Comparison of ENCODE assay signal across 26 cellular contexts in genomic region chr5:74633710-74634109, GRCh38. TPM values are rescaled to one million over a fixed set of nuclear protein-coding genes. Genes with fewer than 3 reads are reported as not detected.
DNase-seq lines count a peak whose midpoint lies in the region; ATAC-seq and TF ChIP-seq lines count a peak whose summit lies in the region.
"Had no signal": no experiment of that assay in that cellular context is flagged by ENCODE, and none has a peak within 500 bp of the region (broad histone marks: within the 10 kb centered on the region; RNA-seq: fewer than 3 reads in every experiment).

No MANE protein-coding gene starts in this region.

- H3K4me2 ChIP-seq in parathyroid adenoma (ENCODE audit: low read length), result peak overlapping the region; percentile 55

- H2AFZ ChIP-seq in parathyroid adenoma, result no peak overlapping the region

- no peak overlapping the region for H3K27ac Mint-ChIP-seq in osteocyte (ENCODE audit: unreplicated experiment)
- H3K27ac Mint-ChIP-seq: dendritic cell treated with granulocyte-macrophage colony-stimulating factor and Interleukin-4, amounts not matched to agents 40 ng/mL and 50 ng/mL, for 4 days; T-cell had no signal

- ATAC-seq in HG03135 (IDR thresholded peaks at IDR 0.05; ENCODE audit: unreplicated experiment) (no peak), GM18498 (IDR thresholded peaks at IDR 0.05; ENCODE audit: unreplicated experiment) (no peak)
- ATAC-seq: Right ventricle myocardium inferior, T-cell had no signal

- H3K4me3 ChIP-seq in HEK293 (ENCODE audit: low read depth, low read length), result no peak overlapping the region
- no peak overlapping the region for H3K4me3 ChIP-seq in SJSA1
- H3K4me3 ChIP-seq in fibroblast of villous mesenchyme (ENCODE audit: low read depth, low read length), result no peak overlapping the region
- H3K4me3 ChIP-seq in parathyroid adenoma (ENCODE audit: low read depth, low read length), result peak overlapping the region; percentile 36
- H3K4me3 ChIP-seq: adrenal gland, cardiac muscle cell, lung, right atrium auricular region, stomach, tibial nerve had no signal

- H3K4me1 ChIP-seq in HEK293 (ENCODE audit: control insufficient read depth, insufficient read depth, low read length), result peaks cover 42% of the 10 kb centered on the region
- peaks cover 57% of the 10 kb centered on the region for H3K4me1 ChIP-seq in SJSA1 (replicated peaks)
- H3K4me1 ChIP-seq in parathyroid adenoma, result peaks cover 19% of the 10 kb centered on the region

- POLR2A ChIA-PET in HEK293 (lab: Yijun Ruan, JAX) (interaction anchor here (1.3 to 1.5 kb wide), 2 partner anchors 90 to 218 kb away, joined by 3 to 4 read pairs; no protein-coding TSS in a partner anchor), HEK293T (lab: Yijun Ruan, JAX) (interaction anchor here (1.2 kb wide), 1 partner anchor 92 kb away, joined by 3 read pairs; no protein-coding TSS in a partner anchor)

- TF ChIP-seq CTCF in HEK293 (tag by site-specific recombination; IDR thresholded peaks at IDR 0.05) (no peak), fibroblast of villous mesenchyme (IDR thresholded peaks at IDR 0.05; ENCODE audit: insufficient read depth, low read depth, low read length) (no peak), parathyroid adenoma (IDR thresholded peaks at IDR 0.05) (no peak), osteocyte (IDR thresholded peaks at IDR 0.05) (no peak)

- peak overlapping the region; percentile 17; the same call in 1 of the 2 replicates for H3K27ac ChIP-seq in HEK293 (ENCODE audit: extremely low read depth, low read depth, low read length)
- H3K27ac ChIP-seq in SJSA1, result peak overlapping the region; percentile 83; the same call in 1 of the 2 replicates
- H3K27ac ChIP-seq in parathyroid adenoma, result peak overlapping the region; percentile 40
- H3K27ac ChIP-seq: adrenal gland, cardiac muscle cell, foreskin keratinocyte, right atrium auricular region, tibial nerve had no signal

- peaks cover 16% of the 10 kb centered on the region for H3K36me3 Mint-ChIP-seq in osteocyte (ENCODE audit: unreplicated experiment)

- no peaks in the 10 kb centered on the region for H3K27me3 Mint-ChIP-seq in osteocyte (ENCODE audit: unreplicated experiment)
- H3K27me3 Mint-ChIP-seq: dendritic cell treated with granulocyte-macrophage colony-stimulating factor and Interleukin-4, amounts not matched to agents 40 ng/mL and 50 ng/mL, for 4 days had no signal

- H3K27me3 ChIP-seq in SJSA1 (replicated peaks), result no peaks in the 10 kb centered on the region
- H3K27me3 ChIP-seq in parathyroid adenoma (ENCODE audit: control insufficient read depth, insufficient read depth, low read length), result no peaks in the 10 kb centered on the region
- H3K27me3 ChIP-seq: adrenal gland, cardiac muscle cell, foreskin keratinocyte, right atrium auricular region, stomach, tibial nerve had no signal

- no peaks in the 10 kb centered on the region for H3K9me3 ChIP-seq in HEK293 (ENCODE audit: control insufficient read depth, insufficient read depth, low read depth, low read length)
- no peaks in the 10 kb centered on the region for H3K9me3 ChIP-seq in SJSA1 (replicated peaks)
- no peaks in the 10 kb centered on the region for H3K9me3 ChIP-seq in parathyroid adenoma (ENCODE audit: control insufficient read depth, low read length)
- H3K9me3 ChIP-seq: adrenal gland, right atrium auricular region, stomach, tibial nerve had no signal

- peaks cover 42% of the 10 kb centered on the region for H3K79me2 ChIP-seq in parathyroid adenoma

- DNase-seq in SJSA1 (ENCODE audit: low read depth in 1 of 2, low spot score in 2 of 2) (no peak), fibroblast of villous mesenchyme (ENCODE audit: low read depth) (peak; percentile 36), HEK293T (ENCODE audit: extremely low spot score) (no peak), osteocyte (ENCODE audit: extremely low spot score, unreplicated experiment) (no peak)
- DNase-seq: activated CD4-positive, CD25-positive, alpha-beta regulatory T cell treated with anti-CD3 and anti-CD28 coated beads, Interleukin-2, amount 50 U/mL, for 72 hours; activated T-cell treated with anti-CD3 and anti-CD28 coated beads, Interleukin-2, amount 50 U/mL, for 1 hour; adrenal gland; AML-193; DMS79 treated with DMSO at 0.1 percent for 48 hours; Kasumi-1; NCI-H1092 treated with DMSO at 0.1 percent for 48 hours; NCI-H2029; NCI-H446 treated with DMSO at 0.1 percent for 48 hours; stomach; T-cell had no signal

- H3K9me3 Mint-ChIP-seq in osteocyte (ENCODE audit: unreplicated experiment), result no peaks in the 10 kb centered on the region
- H3K9me3 Mint-ChIP-seq: dendritic cell treated with granulocyte-macrophage colony-stimulating factor and Interleukin-4, amounts not matched to agents 40 ng/mL and 50 ng/mL, for 4 days; T-cell had no signal

- H3K36me3 ChIP-seq in HEK293 (ENCODE audit: control insufficient read depth in 2 of 2, insufficient read depth in 1 of 2, low read length in 2 of 2) (peaks cover 4 to 46% of the 10 kb centered on the region in 2 experiments), SJSA1 (peaks cover 58% of the 10 kb centered on the region), parathyroid adenoma (ENCODE audit: control insufficient read depth, insufficient read depth, low read length) (no peaks in the 10 kb centered on the region)
- H3K36me3 ChIP-seq: adrenal gland, cardiac muscle cell, right atrium auricular region had no signal

- H3K4me1 Mint-ChIP-seq in osteocyte (ENCODE audit: unreplicated experiment), result peaks cover 53% of the 10 kb centered on the region

- CTCF ChIA-PET in HEK293 (lab: Yijun Ruan, JAX), result interaction anchor here (0.7 to 1.0 kb wide), 4 partner anchors 9 to 296 kb away, joined by 3 to 7 read pairs (median 4); no protein-coding TSS in a partner anchor
- CTCF ChIA-PET in HEK293T (lab: Yijun Ruan, JAX), result interaction anchor here (0.6 to 0.7 kb wide), 3 partner anchors 21 to 737 kb away, joined by 3 to 12 read pairs (median 3); no protein-coding TSS in a partner anchor

- H3K4me3 Mint-ChIP-seq in osteocyte (ENCODE audit: unreplicated experiment), result no peak overlapping the region
- H3K4me3 Mint-ChIP-seq: dendritic cell treated with granulocyte-macrophage colony-stimulating factor and Interleukin-4, amounts not matched to agents 40 ng/mL and 50 ng/mL, for 4 days; T-cell had no signal

- H3K9ac ChIP-seq in parathyroid adenoma, result no peak overlapping the region

TF ChIP-seq in HEK293, 187 proteins besides CTCF, POLR2A, EP300 and RAD21 (continues in another document):
- TF ChIP-seq ZNF776 (tag by site-specific recombination; IDR thresholded peaks at IDR 0.05; ENCODE audit: borderline replicate concordance) (no peak), ZNF449 (tag by site-specific recombination; IDR thresholded peaks at IDR 0.05) (no peak), GLIS1 (tag by site-specific recombination; IDR thresholded peaks at IDR 0.05) (peak; percentile 69), ZNF830 (tag by site-specific recombination; IDR thresholded peaks at IDR 0.05; ENCODE audit: low read depth) (no peak), ZNF335 (tag by site-specific recombination; conservative IDR thresholded peaks at IDR 0.05) (no peak)

TF ChIP-seq in HEK293T, 16 proteins besides CTCF, POLR2A, EP300 and RAD21:
- TF ChIP-seq SUZ12 (IDR thresholded peaks at IDR 0.05), result no peak
- no peak for TF ChIP-seq PKNOX1 (IDR thresholded peaks at IDR 0.05)
- TF ChIP-seq BHLHE40 (IDR thresholded peaks at IDR 0.05; ENCODE audit: borderline replicate concordance), result no peak
- TF ChIP-seq LEF1 (IDR thresholded peaks at IDR 0.05; ENCODE audit: borderline replicate concordance), result no peak
TF ChIP-seq in HEK293T: peak in this region for 0.

RNA-seq across cellular contexts. Expression of gene ENC1, which starts 6.8 kb away (rescaled TPM):
- 31.3 and 34.0 TPM in 2 replicates for total RNA-seq in SJSA1 (2014; rRNA removed; shearing (Covaris generic))
- total RNA-seq in fibroblast of villous mesenchyme (50.3 and 72.1 TPM in 2 replicates), osteocyte (12.9 and 13.8 TPM in 2 replicates)

RNA-seq across cellular contexts. Expression of gene HEXB, which starts 51.3 kb away (rescaled TPM):
- 301 and 394 TPM in 2 replicates for total RNA-seq in SJSA1 (2014; rRNA removed; shearing (Covaris generic))
- 162 and 187 TPM in 2 replicates for total RNA-seq in fibroblast of villous mesenchyme
- 153 and 175 TPM in 2 replicates for total RNA-seq in osteocyte

Comparison
In these comparisons a context has a peak if more than half of its experiments do, and no peak if none do; other contexts are left out.
1. H3K27ac ChIP-seq: peak in every context shown above with its lines; median percentile 83 in SJSA1; 40 in parathyroid adenoma; 17 in HEK293.